In the genomic region with DNA sequence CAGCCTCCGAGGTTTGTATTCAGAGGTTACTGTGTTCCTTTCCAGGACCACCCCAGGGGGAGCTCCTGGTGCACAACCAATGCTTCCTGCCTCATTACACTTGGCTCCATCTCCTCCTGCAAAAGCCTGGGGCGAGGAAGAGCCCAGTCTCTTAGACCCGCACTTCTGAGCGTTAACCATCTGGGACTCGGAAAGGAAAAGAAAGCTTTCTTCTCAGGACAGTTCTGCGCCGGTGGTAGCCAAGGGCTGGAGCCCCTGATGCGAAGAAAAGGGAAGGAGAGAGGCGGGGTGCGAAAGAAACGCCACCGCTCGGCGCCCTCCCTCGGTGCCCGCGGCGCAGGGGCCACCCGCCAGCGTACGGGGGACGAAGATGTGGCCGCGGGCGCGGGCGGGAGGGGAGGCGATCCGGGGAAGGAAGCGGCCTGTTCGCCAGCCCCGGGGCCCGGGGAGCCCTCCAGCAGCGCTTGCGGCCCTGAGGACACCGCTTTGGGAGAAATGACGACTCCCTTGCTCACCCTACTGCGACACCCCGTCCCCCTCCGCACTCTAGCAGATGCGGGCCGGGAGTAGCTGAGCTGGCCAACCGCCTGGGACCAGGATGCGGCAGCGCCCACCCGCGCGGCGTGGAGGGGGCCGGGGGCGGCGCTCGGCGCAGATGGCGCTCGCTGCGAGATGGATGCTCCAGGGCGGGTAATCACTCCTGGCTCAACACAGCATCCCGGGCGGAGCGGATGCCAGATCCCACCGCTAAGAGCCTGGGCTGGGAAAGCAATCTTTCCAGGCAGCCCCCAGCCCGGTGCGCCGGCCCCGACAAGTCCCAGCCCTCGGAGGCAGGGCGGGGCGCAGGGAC, we compare ENCODE assay signal across 8 cellular contexts. TPM values are rescaled to one million over a fixed set of nuclear protein-coding genes. Genes with fewer than 3 reads are reported as not detected.
DNase-seq lines count a peak whose midpoint lies in the region; ATAC-seq and TF ChIP-seq lines count a peak whose summit lies in the region.

No MANE protein-coding gene starts in this region.

- H3K4me1 Mint-ChIP-seq in activated naive CD8-positive, alpha-beta T cell (ENCODE audit: low read depth), result peaks cover 55% of the 10 kb centered on the region

- DNase-seq in NCI-H2196 (lab: John Stamatoyannopoulos, UW; ENCODE audit: unreplicated experiment) (peak; percentile 35), NCI-H2196 treated with DMSO at 0.1 percent for 48 hours (lab: John Stamatoyannopoulos, UW; ENCODE audit: unreplicated experiment) (no peak), NCI-H2107 treated with DMSO at 0.1 percent for 48 hours (lab: John Stamatoyannopoulos, UW; ENCODE audit: unreplicated experiment) (peak; percentile 42), heart left ventricle (peak in 1 of 5 donors; percentile 46), dedifferentiated amniotic fluid mesenchymal stem cell (ENCODE audit: extremely low spot score) (no peak)

- peak overlapping the region; percentile 86 for H2AFZ ChIP-seq in parathyroid adenoma

- peak overlapping the region; percentile 77 for H3K4me2 ChIP-seq in parathyroid adenoma (ENCODE audit: low read length)

- H3K27me3 ChIP-seq in heart left ventricle (peaks cover 7 to 84% (median 40%) of the 10 kb centered on the region in 9 donors), parathyroid adenoma (ENCODE audit: control insufficient read depth, insufficient read depth, low read length) (no peaks in the 10 kb centered on the region)

- intact Hi-C loops in heart left ventricle (cut with DNase I), result loop anchor here in 4 of 10 donors (5.0 to 10.0 kb wide), 2 partner anchors 47 to 270 kb away; no protein-coding TSS in a partner anchor

- H3K9ac ChIP-seq in parathyroid adenoma, result peak overlapping the region; percentile 51

- H3K27ac ChIP-seq in heart left ventricle (no peak overlapping the region), parathyroid adenoma (peak overlapping the region; percentile 92)

- peak overlapping the region; percentile 58 for H3K27ac Mint-ChIP-seq in activated naive CD8-positive, alpha-beta T cell

- H3K9me3 ChIP-seq in heart left ventricle (no peaks in the 10 kb centered on the region), parathyroid adenoma (ENCODE audit: control insufficient read depth, low read length) (no peaks in the 10 kb centered on the region)

- peaks cover 1% of the 10 kb centered on the region for H3K27me3 Mint-ChIP-seq in activated naive CD8-positive, alpha-beta T cell

- no peaks in the 10 kb centered on the region for H3K36me3 ChIP-seq in heart left ventricle
- no peaks in the 10 kb centered on the region for H3K36me3 ChIP-seq in parathyroid adenoma (ENCODE audit: control insufficient read depth, insufficient read depth, low read length)

- H3K79me2 ChIP-seq in parathyroid adenoma, result peaks cover 22% of the 10 kb centered on the region

- peaks cover 0 to 25% (median 16%) of the 10 kb centered on the region in 12 donors for H3K4me1 ChIP-seq in heart left ventricle
- H3K4me1 ChIP-seq in parathyroid adenoma, result peaks cover 6% of the 10 kb centered on the region

- H3K4me3 Mint-ChIP-seq in activated naive CD8-positive, alpha-beta T cell, result peak overlapping the region; percentile 92

- no peak for TF ChIP-seq POLR2A in heart left ventricle (IDR thresholded peaks at IDR 0.05)

- ATAC-seq in heart left ventricle (peak in 2 of 4 donors; percentile 26 to 27), HG02973 (IDR thresholded peaks at IDR 0.05; ENCODE audit: unreplicated experiment) (no peak)

- H3K9me3 Mint-ChIP-seq in activated naive CD8-positive, alpha-beta T cell (ENCODE audit: low read depth), result no peaks in the 10 kb centered on the region

- H3K36me3 Mint-ChIP-seq in activated naive CD8-positive, alpha-beta T cell, result no peaks in the 10 kb centered on the region

- no peak for TF ChIP-seq CTCF in heart left ventricle (IDR thresholded peaks at IDR 0.05)
- TF ChIP-seq CTCF in parathyroid adenoma (IDR thresholded peaks at IDR 0.05), result no peak

- WGBS in heart left ventricle, 4 donors, result 0 to 2% (median 1%) methylated on average over 35 to 69 of the region's 69 CpGs

- H3K4me3 ChIP-seq in heart left ventricle (peak overlapping the region; percentile 29 to 57 (median 49)), parathyroid adenoma (ENCODE audit: low read depth, low read length) (peak overlapping the region; percentile 38)

RNA-seq across cellular contexts. Expression of gene NRCAM, which starts 1.3 kb away (rescaled TPM):
- total RNA-seq in heart left ventricle, result 1 to 10 TPM in 3 of 9 donors, under 1 TPM in 6; 0.07 to 2.5 (median 0.36) TPM
- polyA plus RNA-seq in heart left ventricle, result under 1 TPM; 0.15 to 0.71 TPM

Comparison
In these comparisons a context has a peak if more than half of its experiments do, and no peak if none do; other contexts are left out.
1. DNase-seq: peak in NCI-H2196 (single experiment) and NCI-H2107 treated with DMSO at 0.1 percent for 48 hours (single experiment); none in NCI-H2196 treated with DMSO at 0.1 percent for 48 hours (single experiment) and dedifferentiated amniotic fluid mesenchymal stem cell (single experiment).